8 cellular contexts compared by ENCODE assay signal in genomic region chr10:33116293-33116697, GRCh38.
DNase-seq lines count a peak whose midpoint lies in the region; ATAC-seq and TF ChIP-seq lines count a peak whose summit lies in the region.

No MANE protein-coding gene starts in this region.

- no peaks in the 10 kb centered on the region for H3K27me3 Mint-ChIP-seq in type B pancreatic cell

- peaks cover 49% of the 10 kb centered on the region for H3K4me1 ChIP-seq in adipocyte (ENCODE audit: control insufficient read depth, insufficient read depth, low read length)

- H3K4me3 Mint-ChIP-seq in type B pancreatic cell = no peak overlapping the region

- no peaks in the 10 kb centered on the region for H3K27me3 ChIP-seq in adipocyte (replicated peaks; ENCODE audit: control insufficient read depth, insufficient read depth, low read length)

- H3K36me3 ChIP-seq in adipocyte (ENCODE audit: control insufficient read depth, insufficient read depth, low read length, severe bottlenecking) = no peaks in the 10 kb centered on the region

- no peak overlapping the region for H3K9ac ChIP-seq in adipocyte (ENCODE audit: low read length)

- no peak overlapping the region for H3K4me3 ChIP-seq in adipocyte (ENCODE audit: low read length)

- no peaks in the 10 kb centered on the region for H3K9me3 Mint-ChIP-seq in type B pancreatic cell

- ATAC-seq in HG03565 (IDR thresholded peaks at IDR 0.05; ENCODE audit: unreplicated experiment) = no peak

- TF ChIP-seq CTCF in type B pancreatic cell (conservative IDR thresholded peaks at IDR 0.05) = peak; percentile 76

- peaks cover 19% of the 10 kb centered on the region for H3K4me1 Mint-ChIP-seq in type B pancreatic cell (ENCODE audit: unreplicated experiment)

- no peaks in the 10 kb centered on the region for H3K9me3 ChIP-seq in adipocyte (ENCODE audit: control insufficient read depth, low read length)

- H3K36me3 Mint-ChIP-seq in type B pancreatic cell = no peaks in the 10 kb centered on the region

- H3K27ac Mint-ChIP-seq in type B pancreatic cell = no peak overlapping the region

- DNase-seq in NCI-H1105 treated with DMSO at 0.1 percent for 48 hours (lab: John Stamatoyannopoulos, UW) (peak; percentile 2), NCI-H1105 (lab: John Stamatoyannopoulos, UW) (no peak), LHCN-M2 (ENCODE audit: low read depth) (peak; percentile 62), adipocyte (ENCODE audit: low read depth) (peak; percentile 57), islet precursor cell (peak; percentile 82), type B pancreatic cell (ENCODE audit: extremely low spot score, unreplicated experiment) (no peak), epidermal melanocyte (ENCODE audit: insufficient read length, low spot score) (no peak)

Comparison
In these comparisons a context has a peak if more than half of its experiments do, and no peak if none do; other contexts are left out.
1. DNase-seq: peak in NCI-H1105 treated with DMSO at 0.1 percent for 48 hours (single experiment), LHCN-M2 (single experiment), adipocyte (single experiment) and islet precursor cell (single experiment); none in NCI-H1105 (single experiment), type B pancreatic cell (single experiment) and epidermal melanocyte (single experiment).